In the genomic region with DNA sequence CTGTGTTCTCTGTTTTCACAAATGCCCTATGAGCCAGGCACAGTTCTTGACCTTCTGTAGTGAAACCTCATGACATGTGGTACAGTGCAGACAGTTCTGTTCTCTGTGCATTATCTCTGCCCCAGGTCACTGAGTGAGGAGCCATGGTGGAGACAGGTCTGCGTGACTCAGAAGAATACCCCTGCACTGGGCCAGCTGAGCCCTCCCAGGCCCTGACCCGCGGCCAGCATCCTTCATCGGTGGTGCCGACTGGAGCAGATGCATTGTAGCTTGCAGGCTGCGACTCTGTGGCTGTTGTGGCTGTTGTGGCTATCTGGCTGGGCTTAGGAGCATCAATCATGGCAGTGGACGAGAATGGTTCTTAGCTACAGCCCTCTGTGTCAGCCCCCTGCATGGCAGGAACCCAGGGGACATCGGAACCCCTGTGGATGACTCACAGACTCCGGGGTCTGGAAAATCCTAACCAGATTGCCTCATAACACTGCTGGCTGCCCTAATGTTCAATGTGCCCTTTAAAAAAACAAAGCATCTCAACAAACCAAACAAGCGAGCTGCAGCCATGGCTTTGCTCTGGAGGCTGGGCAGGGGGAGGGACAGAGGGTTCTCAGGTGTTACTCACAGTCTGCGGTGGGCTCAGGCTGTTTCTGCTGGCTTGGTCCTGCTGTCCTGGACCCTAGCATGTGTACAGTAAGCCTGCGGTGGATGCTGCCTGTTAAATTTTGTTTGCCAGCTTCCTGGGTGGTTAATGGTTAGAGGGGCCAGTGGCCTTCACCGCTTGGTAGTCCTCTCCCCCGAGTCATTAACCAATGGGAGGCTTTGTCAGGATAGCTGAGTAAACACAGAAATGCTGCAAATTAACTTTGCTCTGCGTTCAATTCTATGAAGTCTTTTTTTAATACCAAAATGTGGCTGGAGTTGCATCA, we compare ENCODE assay signal across 1 cellular context.
TF ChIP-seq lines count a peak whose summit lies in the region.

A gene with protein sequence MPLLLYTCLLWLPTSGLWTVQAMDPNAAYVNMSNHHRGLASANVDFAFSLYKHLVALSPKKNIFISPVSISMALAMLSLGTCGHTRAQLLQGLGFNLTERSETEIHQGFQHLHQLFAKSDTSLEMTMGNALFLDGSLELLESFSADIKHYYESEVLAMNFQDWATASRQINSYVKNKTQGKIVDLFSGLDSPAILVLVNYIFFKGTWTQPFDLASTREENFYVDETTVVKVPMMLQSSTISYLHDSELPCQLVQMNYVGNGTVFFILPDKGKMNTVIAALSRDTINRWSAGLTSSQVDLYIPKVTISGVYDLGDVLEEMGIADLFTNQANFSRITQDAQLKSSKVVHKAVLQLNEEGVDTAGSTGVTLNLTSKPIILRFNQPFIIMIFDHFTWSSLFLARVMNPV (minus strand): TSS at position 689 of the 923 bp plus-strand sequence. CDS start 8,688 bp downstream, outside the sequence.

TF ChIP-seq in H1, 55 proteins besides CTCF, POLR2A, EP300 and RAD21:
- TF ChIP-seq, protein P1, sequence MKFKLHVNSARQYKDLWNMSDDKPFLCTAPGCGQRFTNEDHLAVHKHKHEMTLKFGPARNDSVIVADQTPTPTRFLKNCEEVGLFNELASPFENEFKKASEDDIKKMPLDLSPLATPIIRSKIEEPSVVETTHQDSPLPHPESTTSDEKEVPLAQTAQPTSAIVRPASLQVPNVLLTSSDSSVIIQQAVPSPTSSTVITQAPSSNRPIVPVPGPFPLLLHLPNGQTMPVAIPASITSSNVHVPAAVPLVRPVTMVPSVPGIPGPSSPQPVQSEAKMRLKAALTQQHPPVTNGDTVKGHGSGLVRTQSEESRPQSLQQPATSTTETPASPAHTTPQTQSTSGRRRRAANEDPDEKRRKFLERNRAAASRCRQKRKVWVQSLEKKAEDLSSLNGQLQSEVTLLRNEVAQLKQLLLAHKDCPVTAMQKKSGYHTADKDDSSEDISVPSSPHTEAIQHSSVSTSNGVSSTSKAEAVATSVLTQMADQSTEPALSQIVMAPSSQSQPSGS (IDR thresholded peaks at IDR 0.05; ENCODE audit: low read length) = no peak
- TF ChIP-seq GABPA (IDR thresholded peaks at IDR 0.05; ENCODE audit: borderline replicate concordance, insufficient read depth, low read length) (no peak), SP1 (IDR thresholded peaks at IDR 0.05; ENCODE audit: low read depth, low read length) (no peak), RXRA (IDR thresholded peaks at IDR 0.05; ENCODE audit: insufficient read depth, low read depth, low read length) (no peak), BRCA1 (IDR thresholded peaks at IDR 0.05; ENCODE audit: low read depth, low read length) (no peak), POU5F1 (IDR thresholded peaks at IDR 0.05; ENCODE audit: low read depth, low read length) (no peak), JUND (IDR thresholded peaks at IDR 0.05; ENCODE audit: low read length) (no peak), ZNF274 (IDR thresholded peaks at IDR 0.05; ENCODE audit: borderline replicate concordance, extremely low read depth, low read length) (no peak), YY1 (IDR thresholded peaks at IDR 0.05; ENCODE audit: low read depth, low read length) (no peak), RNF2 (IDR thresholded peaks at IDR 0.05; ENCODE audit: borderline replicate concordance, low read depth, low read length, missing control alignments, poor library complexity, severe bottlenecking) (no peak)
- TF ChIP-seq, protein P2, sequence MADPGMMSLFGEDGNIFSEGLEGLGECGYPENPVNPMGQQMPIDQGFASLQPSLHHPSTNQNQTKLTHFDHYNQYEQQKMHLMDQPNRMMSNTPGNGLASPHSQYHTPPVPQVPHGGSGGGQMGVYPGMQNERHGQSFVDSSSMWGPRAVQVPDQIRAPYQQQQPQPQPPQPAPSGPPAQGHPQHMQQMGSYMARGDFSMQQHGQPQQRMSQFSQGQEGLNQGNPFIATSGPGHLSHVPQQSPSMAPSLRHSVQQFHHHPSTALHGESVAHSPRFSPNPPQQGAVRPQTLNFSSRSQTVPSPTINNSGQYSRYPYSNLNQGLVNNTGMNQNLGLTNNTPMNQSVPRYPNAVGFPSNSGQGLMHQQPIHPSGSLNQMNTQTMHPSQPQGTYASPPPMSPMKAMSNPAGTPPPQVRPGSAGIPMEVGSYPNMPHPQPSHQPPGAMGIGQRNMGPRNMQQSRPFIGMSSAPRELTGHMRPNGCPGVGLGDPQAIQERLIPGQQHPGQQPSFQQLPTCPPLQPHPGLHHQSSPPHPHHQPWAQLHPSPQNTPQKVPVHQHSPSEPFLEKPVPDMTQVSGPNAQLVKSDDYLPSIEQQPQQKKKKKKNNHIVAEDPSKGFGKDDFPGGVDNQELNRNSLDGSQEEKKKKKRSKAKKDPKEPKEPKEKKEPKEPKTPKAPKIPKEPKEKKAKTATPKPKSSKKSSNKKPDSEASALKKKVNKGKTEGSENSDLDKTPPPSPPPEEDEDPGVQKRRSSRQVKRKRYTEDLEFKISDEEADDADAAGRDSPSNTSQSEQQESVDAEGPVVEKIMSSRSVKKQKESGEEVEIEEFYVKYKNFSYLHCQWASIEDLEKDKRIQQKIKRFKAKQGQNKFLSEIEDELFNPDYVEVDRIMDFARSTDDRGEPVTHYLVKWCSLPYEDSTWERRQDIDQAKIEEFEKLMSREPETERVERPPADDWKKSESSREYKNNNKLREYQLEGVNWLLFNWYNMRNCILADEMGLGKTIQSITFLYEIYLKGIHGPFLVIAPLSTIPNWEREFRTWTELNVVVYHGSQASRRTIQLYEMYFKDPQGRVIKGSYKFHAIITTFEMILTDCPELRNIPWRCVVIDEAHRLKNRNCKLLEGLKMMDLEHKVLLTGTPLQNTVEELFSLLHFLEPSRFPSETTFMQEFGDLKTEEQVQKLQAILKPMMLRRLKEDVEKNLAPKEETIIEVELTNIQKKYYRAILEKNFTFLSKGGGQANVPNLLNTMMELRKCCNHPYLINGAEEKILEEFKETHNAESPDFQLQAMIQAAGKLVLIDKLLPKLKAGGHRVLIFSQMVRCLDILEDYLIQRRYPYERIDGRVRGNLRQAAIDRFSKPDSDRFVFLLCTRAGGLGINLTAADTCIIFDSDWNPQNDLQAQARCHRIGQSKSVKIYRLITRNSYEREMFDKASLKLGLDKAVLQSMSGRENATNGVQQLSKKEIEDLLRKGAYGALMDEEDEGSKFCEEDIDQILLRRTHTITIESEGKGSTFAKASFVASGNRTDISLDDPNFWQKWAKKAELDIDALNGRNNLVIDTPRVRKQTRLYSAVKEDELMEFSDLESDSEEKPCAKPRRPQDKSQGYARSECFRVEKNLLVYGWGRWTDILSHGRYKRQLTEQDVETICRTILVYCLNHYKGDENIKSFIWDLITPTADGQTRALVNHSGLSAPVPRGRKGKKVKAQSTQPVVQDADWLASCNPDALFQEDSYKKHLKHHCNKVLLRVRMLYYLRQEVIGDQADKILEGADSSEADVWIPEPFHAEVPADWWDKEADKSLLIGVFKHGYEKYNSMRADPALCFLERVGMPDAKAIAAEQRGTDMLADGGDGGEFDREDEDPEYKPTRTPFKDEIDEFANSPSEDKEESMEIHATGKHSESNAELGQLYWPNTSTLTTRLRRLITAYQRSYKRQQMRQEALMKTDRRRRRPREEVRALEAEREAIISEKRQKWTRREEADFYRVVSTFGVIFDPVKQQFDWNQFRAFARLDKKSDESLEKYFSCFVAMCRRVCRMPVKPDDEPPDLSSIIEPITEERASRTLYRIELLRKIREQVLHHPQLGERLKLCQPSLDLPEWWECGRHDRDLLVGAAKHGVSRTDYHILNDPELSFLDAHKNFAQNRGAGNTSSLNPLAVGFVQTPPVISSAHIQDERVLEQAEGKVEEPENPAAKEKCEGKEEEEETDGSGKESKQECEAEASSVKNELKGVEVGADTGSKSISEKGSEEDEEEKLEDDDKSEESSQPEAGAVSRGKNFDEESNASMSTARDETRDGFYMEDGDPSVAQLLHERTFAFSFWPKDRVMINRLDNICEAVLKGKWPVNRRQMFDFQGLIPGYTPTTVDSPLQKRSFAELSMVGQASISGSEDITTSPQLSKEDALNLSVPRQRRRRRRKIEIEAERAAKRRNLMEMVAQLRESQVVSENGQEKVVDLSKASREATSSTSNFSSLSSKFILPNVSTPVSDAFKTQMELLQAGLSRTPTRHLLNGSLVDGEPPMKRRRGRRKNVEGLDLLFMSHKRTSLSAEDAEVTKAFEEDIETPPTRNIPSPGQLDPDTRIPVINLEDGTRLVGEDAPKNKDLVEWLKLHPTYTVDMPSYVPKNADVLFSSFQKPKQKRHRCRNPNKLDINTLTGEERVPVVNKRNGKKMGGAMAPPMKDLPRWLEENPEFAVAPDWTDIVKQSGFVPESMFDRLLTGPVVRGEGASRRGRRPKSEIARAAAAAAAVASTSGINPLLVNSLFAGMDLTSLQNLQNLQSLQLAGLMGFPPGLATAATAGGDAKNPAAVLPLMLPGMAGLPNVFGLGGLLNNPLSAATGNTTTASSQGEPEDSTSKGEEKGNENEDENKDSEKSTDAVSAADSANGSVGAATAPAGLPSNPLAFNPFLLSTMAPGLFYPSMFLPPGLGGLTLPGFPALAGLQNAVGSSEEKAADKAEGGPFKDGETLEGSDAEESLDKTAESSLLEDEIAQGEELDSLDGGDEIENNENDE (IDR thresholded peaks at IDR 0.05; ENCODE audit: insufficient replicate concordance, low read length) = no peak
